In the genomic region with DNA sequence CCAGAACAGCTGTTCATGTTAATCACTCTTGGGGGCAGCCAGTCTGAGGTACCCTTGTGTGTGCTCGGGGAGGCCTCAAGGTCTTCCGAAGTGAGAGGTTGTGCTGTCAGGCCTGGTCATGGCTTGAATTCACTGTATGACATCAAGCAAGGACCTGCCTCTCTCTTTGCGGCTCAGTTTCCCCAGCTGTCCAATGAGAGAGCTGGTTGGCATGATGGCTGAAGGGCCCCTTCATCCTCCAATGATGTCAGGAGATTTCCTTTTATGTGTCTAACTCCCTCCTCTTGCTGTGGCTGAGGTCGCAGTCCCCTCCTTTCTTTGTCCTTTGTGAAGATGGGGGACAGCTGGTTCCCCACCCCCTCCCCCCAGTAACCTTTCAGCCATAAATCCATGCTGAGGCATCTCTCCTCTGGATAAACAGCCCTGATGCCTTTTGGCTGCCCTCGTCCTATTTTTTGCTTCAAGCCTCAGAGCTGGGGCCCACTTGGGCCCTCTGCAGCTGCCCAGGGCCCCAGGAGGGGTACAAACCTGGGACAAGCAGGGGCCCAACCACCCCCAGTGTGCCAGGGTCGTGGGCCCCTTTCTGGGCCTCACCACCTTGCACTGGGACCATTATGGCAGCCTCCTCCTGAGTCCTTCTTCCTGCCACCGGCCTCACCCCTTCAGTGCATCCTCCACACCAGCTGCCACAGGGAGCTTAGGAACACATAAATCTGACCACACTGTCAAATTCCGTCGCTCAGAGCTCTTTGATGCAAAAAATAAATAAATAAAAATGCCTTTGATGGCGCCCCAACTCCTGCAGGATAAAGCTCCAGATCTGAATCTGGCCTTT, we compare ENCODE assay signal across 21 cellular contexts. TPM values are rescaled to one million over a fixed set of nuclear protein-coding genes. Genes with fewer than 3 reads are reported as not detected.
"Had no signal": no experiment of that assay in that cellular context is flagged by ENCODE, and none has a peak within 500 bp of the region (broad histone marks: within the 10 kb centered on the region; RNA-seq: fewer than 3 reads in every experiment).

No MANE protein-coding gene starts in this region.

- H3K36me3 Mint-ChIP-seq: brain had no signal

- H3K9me3 ChIP-seq: heart left ventricle, sigmoid colon, tibial nerve, uterus had no signal

- H3K4me1 ChIP-seq: sigmoid colon, tibial nerve, uterus had no signal

- H3K27me3 Mint-ChIP-seq: activated naive CD8-positive, alpha-beta T cell; effector memory CD8-positive, alpha-beta T cell had no signal

- H3K4me3 Mint-ChIP-seq: activated B cell treated with CpG ODN at 0.5 μM for 24 hours; activated CD4-positive, alpha-beta T cell treated with anti-CD3 and anti-CD28 coated beads, Interleukin-2, amount 10 ng/mL, durations not matched to agents 24 days and 14 days; activated CD8-positive, alpha-beta T cell treated with anti-CD3 and anti-CD28 coated beads, Interleukin-2, amount 10 ng/mL, durations not matched to agents 7 days and 5 days; activated naive CD8-positive, alpha-beta T cell; brain; dendritic cell treated with granulocyte-macrophage colony-stimulating factor and Interleukin-4, amounts not matched to agents 40 ng/mL and 50 ng/mL, for 4 days; effector memory CD8-positive, alpha-beta T cell; stimulated activated effector memory CD8-positive, alpha-beta T cell treated with anti-CD3 and anti-CD28 coated beads, Interleukin-12 subunit alpha, Interleukin-12 subunit beta, amount 100 ng/mL, for 72 hours had no signal

- H3K27ac ChIP-seq: sigmoid colon, tibial nerve, uterus had no signal

- H3K4me1 Mint-ChIP-seq: activated B cell treated with CpG ODN at 0.5 μM for 24 hours; activated CD4-positive, alpha-beta T cell treated with anti-CD3 and anti-CD28 coated beads, Interleukin-2, amount 10 ng/mL, durations not matched to agents 24 days and 14 days; stimulated activated effector memory CD8-positive, alpha-beta T cell treated with anti-CD3 and anti-CD28 coated beads, Interleukin-12 subunit alpha, Interleukin-12 subunit beta, amount 100 ng/mL, for 72 hours had no signal

- H3K36me3 ChIP-seq: heart left ventricle, sigmoid colon, tibial nerve, uterus had no signal

- FAIRE-seq: TTC549 had no signal

- DNase-seq: activated B cell treated with CpG ODN at 0.5 μM for 24 hours; activated CD4-positive, alpha-beta T cell treated with anti-CD3 and anti-CD28 coated beads, Interleukin-2, amount 10 ng/mL, durations not matched to agents 24 days and 14 days; activated CD8-positive, alpha-beta memory T cell treated with anti-CD3 and anti-CD28 coated beads, Interleukin-2, amount 50 U/mL, for 4 hours; activated CD8-positive, alpha-beta T cell treated with anti-CD3 and anti-CD28 coated beads, Interleukin-2, amount 10 ng/mL, durations not matched to agents 7 days and 5 days; activated gamma-delta T cell treated with Interleukin-2 at 50 U/mL for 16 hours; activated T-cell treated with anti-CD3 and anti-CD28 coated beads, Interleukin-2, amount 50 U/mL, for 48 hours; effector memory CD8-positive, alpha-beta T cell; foreskin melanocyte; heart left ventricle; left cardiac atrium; sigmoid colon; T-helper 2 cell; uterus had no signal

- H3K27ac Mint-ChIP-seq: activated B cell treated with CpG ODN at 0.5 μM for 24 hours; activated CD4-positive, alpha-beta T cell treated with anti-CD3 and anti-CD28 coated beads, Interleukin-2, amount 10 ng/mL, durations not matched to agents 24 days and 14 days; activated CD8-positive, alpha-beta T cell treated with anti-CD3 and anti-CD28 coated beads, Interleukin-2, amount 10 ng/mL, durations not matched to agents 7 days and 5 days; activated naive CD8-positive, alpha-beta T cell; dendritic cell treated with granulocyte-macrophage colony-stimulating factor and Interleukin-4, amounts not matched to agents 40 ng/mL and 50 ng/mL, for 4 days; effector memory CD8-positive, alpha-beta T cell; stimulated activated effector memory CD8-positive, alpha-beta T cell treated with anti-CD3 and anti-CD28 coated beads, Interleukin-12 subunit alpha, Interleukin-12 subunit beta, amount 100 ng/mL, for 72 hours had no signal

- H3K27me3 ChIP-seq: heart left ventricle, tibial nerve, uterus had no signal

- H3K9me3 Mint-ChIP-seq: activated B cell treated with CpG ODN at 0.5 μM for 24 hours; activated CD4-positive, alpha-beta T cell treated with anti-CD3 and anti-CD28 coated beads, Interleukin-2, amount 10 ng/mL, durations not matched to agents 24 days and 14 days; brain; dendritic cell treated with granulocyte-macrophage colony-stimulating factor and Interleukin-4, amounts not matched to agents 40 ng/mL and 50 ng/mL, for 4 days; effector memory CD8-positive, alpha-beta T cell; stimulated activated effector memory CD8-positive, alpha-beta T cell treated with anti-CD3 and anti-CD28 coated beads, Interleukin-12 subunit alpha, Interleukin-12 subunit beta, amount 100 ng/mL, for 72 hours had no signal

- ATAC-seq: activated CD8-positive, alpha-beta T cell treated with anti-CD3 and anti-CD28 coated beads, Interleukin-2, amount 10 ng/mL, durations not matched to agents 7 days and 5 days; effector memory CD8-positive, alpha-beta T cell had no signal

- H3K4me3 ChIP-seq: heart left ventricle, lung, sigmoid colon, tibial nerve, uterus had no signal

RNA-seq across cellular contexts. Expression of a gene that starts 15.6 kb away (rescaled TPM):
- polyA plus RNA-seq: neural cell had no signal
